In the genomic region with DNA sequence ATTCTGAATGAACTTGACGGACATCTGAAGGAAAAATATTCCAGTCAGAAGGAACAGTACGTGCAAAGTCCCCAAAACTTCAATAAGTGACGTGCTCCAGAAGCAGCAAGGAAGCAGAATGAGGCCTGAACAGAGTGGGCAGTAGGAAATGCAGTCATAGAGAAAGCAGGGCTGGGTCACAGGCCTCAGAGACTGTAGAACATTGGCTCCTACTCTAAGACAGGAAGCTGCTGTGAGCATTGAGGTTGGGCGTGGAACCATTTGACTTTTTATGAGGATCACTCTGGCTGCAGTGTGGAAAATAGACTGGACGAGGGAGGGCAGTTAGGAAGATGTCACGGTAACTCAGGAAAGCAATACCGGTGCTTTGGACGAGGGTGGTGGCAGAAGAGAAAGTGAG, we compare ENCODE assay signal across 12 cellular contexts.
DNase-seq lines count a peak whose midpoint lies in the region; ATAC-seq and TF ChIP-seq lines count a peak whose summit lies in the region.
"Had no signal": no experiment of that assay in that cellular context is flagged by ENCODE, and none has a peak within 500 bp of the region (broad histone marks: within the 10 kb centered on the region; RNA-seq: fewer than 3 reads in every experiment).

No MANE protein-coding gene starts in this region.

- no peak overlapping the region for H3K4me3 Mint-ChIP-seq in naive thymus-derived CD8-positive, alpha-beta T cell

- no peaks in the 10 kb centered on the region for H3K27me3 Mint-ChIP-seq in naive thymus-derived CD8-positive, alpha-beta T cell

- POLR2A ChIA-PET in GM10248 (lab: Yijun Ruan, JAX): no interaction called here
- POLR2A ChIA-PET in naive thymus-derived CD8-positive, alpha-beta T cell (lab: Charles Lee): interaction anchor here (1.2 to 2.4 kb wide), 3 partner anchors 8 to 64 kb away, joined by 3 to 10 read pairs (median 5); a partner anchor contains a TSS

- no peak overlapping the region for H3K27ac Mint-ChIP-seq in naive thymus-derived CD8-positive, alpha-beta T cell

- CTCF ChIA-PET in GM10248 (lab: Yijun Ruan, JAX): interaction anchor here (0.6 to 3.9 kb wide), 3 partner anchors 8 to 57 kb away, joined by 3 to 14 read pairs (median 3); no protein-coding TSS in a partner anchor

- TF ChIP-seq CTCF in GM10248 (IDR thresholded peaks at IDR 0.05; ENCODE audit: control extremely low read depth, extremely low read depth, low read depth, missing control alignments): no peak

- peaks cover 15 to 47% (median 31%) of the 10 kb centered on the region in 4 donors for H3K4me1 Mint-ChIP-seq in naive thymus-derived CD8-positive, alpha-beta T cell

- H3K36me3 Mint-ChIP-seq in naive thymus-derived CD8-positive, alpha-beta T cell: peaks cover 0 to 34% (median 23%) of the 10 kb centered on the region in 3 donors

- ATAC-seq in HG02884 (IDR thresholded peaks at IDR 0.05; ENCODE audit: unreplicated experiment) (peak; percentile 55), GM18873 (IDR thresholded peaks at IDR 0.05; ENCODE audit: low FRiP score, unreplicated experiment) (no peak), HG03039 (IDR thresholded peaks at IDR 0.05; ENCODE audit: unreplicated experiment) (no peak)
- peak; percentile 31 to 71 for ATAC-seq in naive thymus-derived CD8-positive, alpha-beta T cell

- DNase-seq in GM10248 (ENCODE audit: extremely low spot score) (peak; percentile 15), NCI-H510A treated with DMSO at 0.1 percent for 48 hours (lab: John Stamatoyannopoulos, UW) (no peak), NCI-H446 (lab: John Stamatoyannopoulos, UW) (no peak)
- peak; percentile 37 for DNase-seq in activated T-cell treated with anti-CD3 and anti-CD28 coated beads, Interleukin-2, amount 50 U/mL, for 1 hour
- peak in 6 of 10 donors; percentile 8 to 46 (median 24) for DNase-seq in naive thymus-derived CD8-positive, alpha-beta T cell
- DNase-seq: Calu3, kidney, NCI-H2081, posterior cingulate gyrus had no signal

- no peaks in the 10 kb centered on the region for H3K9me3 Mint-ChIP-seq in naive thymus-derived CD8-positive, alpha-beta T cell

Comparison
In these comparisons a context has a peak if more than half of its experiments do, and no peak if none do; other contexts are left out.
1. DNase-seq: peak in GM10248 (single experiment), activated T-cell treated with anti-CD3 and anti-CD28 coated beads, Interleukin-2, amount 50 U/mL, for 1 hour (single experiment) and naive thymus-derived CD8-positive, alpha-beta T cell (6 of 10); none in NCI-H510A treated with DMSO at 0.1 percent for 48 hours (single experiment) and NCI-H446 (0 of 2).
2. ATAC-seq: peak in HG02884 (single experiment) and naive thymus-derived CD8-positive, alpha-beta T cell (2 of 2); none in GM18873 (single experiment) and HG03039 (single experiment).